Comparison of ENCODE assay signal across 14 cellular contexts in genomic region chr2:191167766-191168165, GRCh38. TPM values are rescaled to one million over a fixed set of nuclear protein-coding genes. Genes with fewer than 3 reads are reported as not detected.
DNase-seq lines count a peak whose midpoint lies in the region; ATAC-seq and TF ChIP-seq lines count a peak whose summit lies in the region.
"Had no signal": no experiment of that assay in that cellular context is flagged by ENCODE, and none has a peak within 500 bp of the region (broad histone marks: within the 10 kb centered on the region; RNA-seq: fewer than 3 reads in every experiment).

No MANE protein-coding gene starts in this region.

- peaks cover 12% of the 10 kb centered on the region for H3K27me3 Mint-ChIP-seq in stimulated activated naive CD8-positive, alpha-beta T cell treated with anti-CD3 and anti-CD28 coated beads, Interleukin-15, amount 100 ng/mL, for 72 hours
- H3K27me3 Mint-ChIP-seq: brain had no signal

- no peak overlapping the region for H3K4me3 Mint-ChIP-seq in stimulated activated naive CD8-positive, alpha-beta T cell treated with anti-CD3 and anti-CD28 coated beads, Interleukin-15, amount 100 ng/mL, for 72 hours
- H3K4me3 Mint-ChIP-seq: brain had no signal

- H3K9me2 ChIP-seq in PC-9 (ENCODE audit: insufficient read depth) = 0 out of 2 replicates have a peak, but pooled peaks cover 2% of the 10 kb centered on the region

- no peaks in the 10 kb centered on the region for H3K27me3 ChIP-seq in PC-9 (ENCODE audit: insufficient read depth, low read depth)
- no peaks in the 10 kb centered on the region for H3K27me3 ChIP-seq in esophagus muscularis mucosa
- H3K27me3 ChIP-seq: heart left ventricle had no signal

- ATAC-seq in HG03139 (IDR thresholded peaks at IDR 0.05; ENCODE audit: unreplicated experiment) = no peak
- ATAC-seq in stimulated activated naive CD8-positive, alpha-beta T cell treated with anti-CD3 and anti-CD28 coated beads, Interleukin-15, amount 100 ng/mL, for 72 hours = no peak

- H3K4me1 ChIP-seq in PC-9 (replicated peaks; ENCODE audit: insufficient read depth) (peaks cover 74% of the 10 kb centered on the region), esophagus muscularis mucosa (peaks cover 29 to 45% (median 39%) of the 10 kb centered on the region in 4 donors)

- no peak overlapping the region for H3K27ac Mint-ChIP-seq in stimulated activated naive CD8-positive, alpha-beta T cell treated with anti-CD3 and anti-CD28 coated beads, Interleukin-15, amount 100 ng/mL, for 72 hours

- TF ChIP-seq EP300 in esophagus muscularis mucosa (IDR thresholded peaks at IDR 0.05) = no peak

- H3K4me3 ChIP-seq in PC-9 (no peak overlapping the region), esophagus muscularis mucosa (no peak overlapping the region)
- H3K4me3 ChIP-seq: heart left ventricle had no signal

- TF ChIP-seq POLR2A in esophagus muscularis mucosa (IDR thresholded peaks at IDR 0.05; ENCODE audit: low read depth) = no peak

- no peaks in the 10 kb centered on the region for H3K79me2 ChIP-seq in PC-9 (ENCODE audit: low read depth)

- H4K20me1 ChIP-seq in PC-9 (ENCODE audit: insufficient read depth) = no peaks in the 10 kb centered on the region

- POLR2A ChIA-PET in PC-9 (lab: Charles Lee; ENCODE audit: unreplicated experiment) = interaction anchor here (0.6 to 0.7 kb wide), 2 partner anchors 79 to 278 kb away, joined by 4 to 8 read pairs; no protein-coding TSS in a partner anchor

- H2AFZ ChIP-seq in PC-9 = no peak overlapping the region

- peak overlapping the region; percentile 19; the same call in 1 of the 2 replicates for H3K4me2 ChIP-seq in PC-9

- CTCF ChIA-PET in PC-9 (lab: Charles Lee) = interaction anchor here (0.7 to 1.2 kb wide), 2 partner anchors 76 to 366 kb away, joined by 3 read pairs; no protein-coding TSS in a partner anchor

- no peaks in the 10 kb centered on the region; the same call in 1 of the 2 replicates for H3K9me3 ChIP-seq in PC-9 (ENCODE audit: insufficient read depth, low read depth)
- H3K9me3 ChIP-seq in esophagus muscularis mucosa = no peaks in the 10 kb centered on the region
- H3K9me3 ChIP-seq: Caco-2, heart left ventricle had no signal

- whole genome bisulfite sequencing in esophagus muscularis mucosa = 29% methylated on average over 2 of the region's 2 CpGs

- H3K27ac ChIP-seq in PC-9 (0 out of 2 replicates have a peak overlapping the region, but pooled peaks have one; percentile 12), esophagus muscularis mucosa (replicated peaks in 1 of 4) (peak overlapping the region in 3 of 4 donors; percentile 23 to 33 (median 30))

- H3K4me1 Mint-ChIP-seq in stimulated activated naive CD8-positive, alpha-beta T cell treated with anti-CD3 and anti-CD28 coated beads, Interleukin-15, amount 100 ng/mL, for 72 hours = peaks cover 67% of the 10 kb centered on the region

- H3K9me3 Mint-ChIP-seq in stimulated activated naive CD8-positive, alpha-beta T cell treated with anti-CD3 and anti-CD28 coated beads, Interleukin-15, amount 100 ng/mL, for 72 hours = no peaks in the 10 kb centered on the region
- H3K9me3 Mint-ChIP-seq: brain had no signal

- TF ChIP-seq CTCF in PC-9 (conservative IDR thresholded peaks at IDR 0.05) = no peak
- TF ChIP-seq CTCF in esophagus muscularis mucosa (IDR thresholded peaks at IDR 0.05) = no peak

- H3F3A ChIP-seq in PC-9 (ENCODE audit: insufficient read depth, low read depth) = peaks cover 44% of the 10 kb centered on the region; the same call in 1 of the 2 replicates

- DNase-seq in AG20443 (ENCODE audit: low spot score) (peak; percentile 53), PC-9 (peak in 1 of 2 experiments; percentile 63), esophagus muscularis mucosa (ENCODE audit: extremely low spot score) (no peak), myocyte (ENCODE audit: low read depth) (peak; percentile 81), germinal center (ENCODE audit: low spot score) (no peak), epidermal melanocyte (ENCODE audit: insufficient read length, low spot score) (no peak)
- DNase-seq in stimulated activated naive CD8-positive, alpha-beta T cell treated with anti-CD3 and anti-CD28 coated beads, Interleukin-15, amount 100 ng/mL, for 72 hours = no peak
- DNase-seq: Caco-2; heart left ventricle; NCI-H187; NK-92 treated with Interleukin-12 subunit alpha and Interleukin-12 subunit beta, amount 100 ng/mL, for 24 hours; stimulated activated CD4-positive, alpha-beta T cell treated with anti-CD3 and anti-CD28 coated beads, Interleukin-12 subunit alpha, Interleukin-12 subunit beta, amount 100 ng/mL, for 4 hours had no signal

- H3K36me3 ChIP-seq in PC-9 (ENCODE audit: low read depth) = no peaks in the 10 kb centered on the region
- H3K36me3 ChIP-seq in esophagus muscularis mucosa = no peaks in the 10 kb centered on the region
- H3K36me3 ChIP-seq: heart left ventricle had no signal

- no TSS peak for BruUV-seq in PC-9 (replicated peaks; lab: Mats Ljungman, UMichigan)

- intact Hi-C loops in PC-9 (cut with micrococcal nuclease; ENCODE audit: unreplicated experiment) (loop anchor here (5.0 kb wide), 2 partner anchors 135 to 215 kb away; no protein-coding TSS in a partner anchor), esophagus muscularis mucosa (cut with DNase I) (loop anchor here (2.0 to 5.0 kb wide), 2 partner anchors 335 to 353 kb away; no protein-coding TSS in a partner anchor)

RNA-seq across cellular contexts. Expression of gene STAT4, which starts 17.0 kb away (rescaled TPM):
- total RNA-seq in PC-9 (2021) = 0.23 and 0.70 TPM in 2 replicates
- 1 to 10 TPM in 2 of 4 donors, under 1 TPM in 2; 0.26 to 5.4 (median 2.4) TPM for total RNA-seq in esophagus muscularis mucosa
- total RNA-seq in myocyte = 0.57 and 1.1 TPM in 2 replicates
- 0.73 TPM for polyA plus RNA-seq in myocyte (2012)

Comparison
In these comparisons a context has a peak if more than half of its experiments do, and no peak if none do; other contexts are left out.
1. DNase-seq: peak in AG20443 (single experiment) and myocyte (single experiment); none in esophagus muscularis mucosa (single experiment), germinal center (single experiment), epidermal melanocyte (single experiment) and stimulated activated naive CD8-positive, alpha-beta T cell treated with anti-CD3 and anti-CD28 coated beads, Interleukin-15, amount 100 ng/mL, for 72 hours (0 of 2).